Comparison of ENCODE assay signal across 14 cellular contexts in genomic region chr4:53507058-53507457, GRCh38.
"Had no signal": no experiment of that assay in that cellular context is flagged by ENCODE, and none has a peak within 500 bp of the region (broad histone marks: within the 10 kb centered on the region; RNA-seq: fewer than 3 reads in every experiment).

No MANE protein-coding gene starts in this region.

- FAIRE-seq: colon had no signal

- ATAC-seq: left colon; natural killer cell treated with Interleukin-12 subunit alpha and Interleukin-12 subunit beta and Interleukin-15 and Interleukin-18, amount 100 ng/mL, for 72 hours had no signal

- DNase-seq: activated CD4-positive, alpha-beta memory T cell treated with anti-CD3 and anti-CD28 coated beads for 36 hours; activated CD4-positive, alpha-beta T cell treated with anti-CD3 and anti-CD28 coated beads for 1 hour; activated gamma-delta T cell; activated naive CD8-positive, alpha-beta T cell treated with anti-CD3 and anti-CD28 coated beads, Interleukin-2, amount 10 ng/mL, durations not matched to agents 7 days and 5 days; activated T-cell treated with anti-CD3 and anti-CD28 coated beads, Interleukin-2, amount 50 U/mL, for 48 hours; effector CD4-positive, alpha-beta T cell; immature natural killer cell; left colon; occipital lobe; SW 1271; trophoblast cell had no signal

- H3K4me3 ChIP-seq: skin epidermis had no signal
